Comparison of ENCODE assay signal across 1 cellular context in the genomic region with DNA sequence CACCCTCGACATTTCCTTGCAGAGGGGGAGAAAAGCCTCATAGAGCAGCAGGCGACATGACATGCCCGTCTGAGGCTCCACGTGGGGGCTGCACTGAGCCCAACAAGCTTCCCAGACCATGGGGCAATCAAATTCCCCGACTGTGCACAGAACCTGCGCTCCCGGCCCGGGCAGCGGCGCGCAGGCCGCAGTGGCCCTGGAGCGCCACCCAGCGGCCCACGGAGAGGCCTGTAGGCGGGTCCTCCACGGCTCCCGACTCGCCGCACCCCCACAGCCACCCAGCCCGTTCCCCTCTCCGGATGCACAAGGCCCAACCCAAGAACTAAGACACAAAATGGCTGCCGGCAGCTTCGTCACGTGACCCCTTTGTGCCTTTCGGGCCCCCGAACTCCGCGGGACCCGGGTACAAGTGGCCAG.
TF ChIP-seq lines count a peak whose summit lies in the region.

No MANE protein-coding gene starts in this region.

TF ChIP-seq in K562, 482 proteins besides CTCF, POLR2A, EP300 and RAD21 (continued from another document and continues in another):
- TF ChIP-seq, protein P1, sequence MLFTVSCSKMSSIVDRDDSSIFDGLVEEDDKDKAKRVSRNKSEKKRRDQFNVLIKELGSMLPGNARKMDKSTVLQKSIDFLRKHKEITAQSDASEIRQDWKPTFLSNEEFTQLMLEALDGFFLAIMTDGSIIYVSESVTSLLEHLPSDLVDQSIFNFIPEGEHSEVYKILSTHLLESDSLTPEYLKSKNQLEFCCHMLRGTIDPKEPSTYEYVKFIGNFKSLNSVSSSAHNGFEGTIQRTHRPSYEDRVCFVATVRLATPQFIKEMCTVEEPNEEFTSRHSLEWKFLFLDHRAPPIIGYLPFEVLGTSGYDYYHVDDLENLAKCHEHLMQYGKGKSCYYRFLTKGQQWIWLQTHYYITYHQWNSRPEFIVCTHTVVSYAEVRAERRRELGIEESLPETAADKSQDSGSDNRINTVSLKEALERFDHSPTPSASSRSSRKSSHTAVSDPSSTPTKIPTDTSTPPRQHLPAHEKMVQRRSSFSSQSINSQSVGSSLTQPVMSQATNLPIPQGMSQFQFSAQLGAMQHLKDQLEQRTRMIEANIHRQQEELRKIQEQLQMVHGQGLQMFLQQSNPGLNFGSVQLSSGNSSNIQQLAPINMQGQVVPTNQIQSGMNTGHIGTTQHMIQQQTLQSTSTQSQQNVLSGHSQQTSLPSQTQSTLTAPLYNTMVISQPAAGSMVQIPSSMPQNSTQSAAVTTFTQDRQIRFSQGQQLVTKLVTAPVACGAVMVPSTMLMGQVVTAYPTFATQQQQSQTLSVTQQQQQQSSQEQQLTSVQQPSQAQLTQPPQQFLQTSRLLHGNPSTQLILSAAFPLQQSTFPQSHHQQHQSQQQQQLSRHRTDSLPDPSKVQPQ (CRISPR knock-in tag; IDR thresholded peaks at IDR 0.05; ENCODE audit: borderline replicate concordance) = no peak
- no peak for TF ChIP-seq NFIX (CRISPR knock-in tag; IDR thresholded peaks at IDR 0.05; ENCODE audit: low read depth)
- TF ChIP-seq, protein P2, sequence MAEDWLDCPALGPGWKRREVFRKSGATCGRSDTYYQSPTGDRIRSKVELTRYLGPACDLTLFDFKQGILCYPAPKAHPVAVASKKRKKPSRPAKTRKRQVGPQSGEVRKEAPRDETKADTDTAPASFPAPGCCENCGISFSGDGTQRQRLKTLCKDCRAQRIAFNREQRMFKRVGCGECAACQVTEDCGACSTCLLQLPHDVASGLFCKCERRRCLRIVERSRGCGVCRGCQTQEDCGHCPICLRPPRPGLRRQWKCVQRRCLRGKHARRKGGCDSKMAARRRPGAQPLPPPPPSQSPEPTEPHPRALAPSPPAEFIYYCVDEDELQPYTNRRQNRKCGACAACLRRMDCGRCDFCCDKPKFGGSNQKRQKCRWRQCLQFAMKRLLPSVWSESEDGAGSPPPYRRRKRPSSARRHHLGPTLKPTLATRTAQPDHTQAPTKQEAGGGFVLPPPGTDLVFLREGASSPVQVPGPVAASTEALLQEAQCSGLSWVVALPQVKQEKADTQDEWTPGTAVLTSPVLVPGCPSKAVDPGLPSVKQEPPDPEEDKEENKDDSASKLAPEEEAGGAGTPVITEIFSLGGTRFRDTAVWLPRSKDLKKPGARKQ (CRISPR knock-in tag; IDR thresholded peaks at IDR 0.05) = no peak
- no peak for TF ChIP-seq ZNF76 (CRISPR knock-in tag; IDR thresholded peaks at IDR 0.05; ENCODE audit: borderline replicate concordance)
- TF ChIP-seq MEF2A (IDR thresholded peaks at IDR 0.05; ENCODE audit: control insufficient read depth, low read depth, low read length) = no peak
- TF ChIP-seq ZNF146 (CRISPR knock-in tag; IDR thresholded peaks at IDR 0.05; ENCODE audit: unreplicated experiment) = no peak
- TF ChIP-seq DIDO1 (tag; IDR thresholded peaks at IDR 0.05; ENCODE audit: low read depth) = no peak
- no peak for TF ChIP-seq ASH1L (IDR thresholded peaks at IDR 0.05; ENCODE audit: borderline replicate concordance, low read depth, partially characterized antibody)
- TF ChIP-seq FUS (optimal IDR thresholded peaks at IDR 0.05; ENCODE audit: low read depth, low read length) = peak; percentile 39
- TF ChIP-seq MLLT1 (IDR thresholded peaks at IDR 0.05) = no peak
- TF ChIP-seq SP2 (IDR thresholded peaks at IDR 0.05; ENCODE audit: extremely low read depth, low read depth, low read length, poor library complexity, severe bottlenecking) = no peak
- no peak; the same call in 1 of the 2 replicates for TF ChIP-seq ZNF274 (IDR thresholded peaks at IDR 0.05; ENCODE audit: borderline replicate concordance, low read depth, low read length)
- no peak for TF ChIP-seq PTBP1 (IDR thresholded peaks at IDR 0.05; ENCODE audit: low read depth, low read length)
- no peak for TF ChIP-seq JUNB (CRISPR knock-in tag; conservative IDR thresholded peaks at IDR 0.05)
- peak; percentile 53; the same call in 1 of the 2 replicates for TF ChIP-seq FOXJ2 (tag; IDR thresholded peaks at IDR 0.05)
- TF ChIP-seq TOE1 (IDR thresholded peaks at IDR 0.05; ENCODE audit: borderline replicate concordance) = peak; percentile 99
- no peak for TF ChIP-seq TOE1 (CRISPR knock-in tag; IDR thresholded peaks at IDR 0.05; ENCODE audit: borderline replicate concordance, low read depth)
- TF ChIP-seq RAD51 (IDR thresholded peaks at IDR 0.05; ENCODE audit: borderline replicate concordance, low read depth) = peak; percentile 99
- TF ChIP-seq CBFA2T3 (IDR thresholded peaks at IDR 0.05) = no peak
- TF ChIP-seq, protein P3, sequence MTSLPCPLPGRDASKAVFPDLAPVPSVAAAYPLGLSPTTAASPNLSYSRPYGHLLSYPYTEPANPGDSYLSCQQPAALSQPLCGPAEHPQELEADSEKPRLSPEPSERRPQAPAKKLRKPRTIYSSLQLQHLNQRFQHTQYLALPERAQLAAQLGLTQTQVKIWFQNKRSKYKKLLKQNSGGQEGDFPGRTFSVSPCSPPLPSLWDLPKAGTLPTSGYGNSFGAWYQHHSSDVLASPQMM (CRISPR knock-in tag; IDR thresholded peaks at IDR 0.05) = no peak
- TF ChIP-seq PHF20 (IDR thresholded peaks at IDR 0.05; ENCODE audit: partially characterized antibody) = no peak
- no peak for TF ChIP-seq ZBTB34 (CRISPR knock-in tag; IDR thresholded peaks at IDR 0.05)
- TF ChIP-seq CBX5 (IDR thresholded peaks at IDR 0.05; ENCODE audit: borderline replicate concordance, low read depth) = no peak
- TF ChIP-seq ZNF436 (CRISPR knock-in tag; IDR thresholded peaks at IDR 0.05) = no peak
- no peak for TF ChIP-seq ZNF143 (CRISPR knock-in tag; IDR thresholded peaks at IDR 0.05)
- TF ChIP-seq CBX2 (IDR thresholded peaks at IDR 0.05; ENCODE audit: insufficient read depth, low read length, poor library complexity, severe bottlenecking) = no peak
- TF ChIP-seq TSC22D4 (tag; IDR thresholded peaks at IDR 0.05) = no peak
- no peak for TF ChIP-seq SNIP1 (IDR thresholded peaks at IDR 0.05; ENCODE audit: low read depth)
- TF ChIP-seq TEAD4 (IDR thresholded peaks at IDR 0.05; ENCODE audit: low read length) = peak; percentile 75
- no peak for TF ChIP-seq TEAD4 (CRISPR knock-in tag; IDR thresholded peaks at IDR 0.05; ENCODE audit: borderline replicate concordance)
- no peak for TF ChIP-seq PHF8 (IDR thresholded peaks at IDR 0.05; ENCODE audit: borderline replicate concordance, low read length)
- no peak for TF ChIP-seq ZNF124 (CRISPR knock-in tag; IDR thresholded peaks at IDR 0.05)
- TF ChIP-seq ZFP36 (IDR thresholded peaks at IDR 0.05; ENCODE audit: low read depth, low read length, partially characterized antibody) = no peak
- TF ChIP-seq ZNF121 (CRISPR knock-in tag; conservative IDR thresholded peaks at IDR 0.05) = no peak
- TF ChIP-seq, protein P4, sequence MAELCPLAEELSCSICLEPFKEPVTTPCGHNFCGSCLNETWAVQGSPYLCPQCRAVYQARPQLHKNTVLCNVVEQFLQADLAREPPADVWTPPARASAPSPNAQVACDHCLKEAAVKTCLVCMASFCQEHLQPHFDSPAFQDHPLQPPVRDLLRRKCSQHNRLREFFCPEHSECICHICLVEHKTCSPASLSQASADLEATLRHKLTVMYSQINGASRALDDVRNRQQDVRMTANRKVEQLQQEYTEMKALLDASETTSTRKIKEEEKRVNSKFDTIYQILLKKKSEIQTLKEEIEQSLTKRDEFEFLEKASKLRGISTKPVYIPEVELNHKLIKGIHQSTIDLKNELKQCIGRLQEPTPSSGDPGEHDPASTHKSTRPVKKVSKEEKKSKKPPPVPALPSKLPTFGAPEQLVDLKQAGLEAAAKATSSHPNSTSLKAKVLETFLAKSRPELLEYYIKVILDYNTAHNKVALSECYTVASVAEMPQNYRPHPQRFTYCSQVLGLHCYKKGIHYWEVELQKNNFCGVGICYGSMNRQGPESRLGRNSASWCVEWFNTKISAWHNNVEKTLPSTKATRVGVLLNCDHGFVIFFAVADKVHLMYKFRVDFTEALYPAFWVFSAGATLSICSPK (IDR thresholded peaks at IDR 0.05; ENCODE audit: borderline replicate concordance) = no peak
- TF ChIP-seq CBFB (CRISPR knock-in tag; IDR thresholded peaks at IDR 0.05) = no peak; the same call in 1 of the 2 replicates
- TF ChIP-seq RBBP5 (IDR thresholded peaks at IDR 0.05; ENCODE audit: borderline replicate concordance, insufficient read depth, low read length, poor library complexity, severe bottlenecking) = peak; percentile 63
- TF ChIP-seq MEF2D (tag; conservative IDR thresholded peaks at IDR 0.05; ENCODE audit: low read depth) = no peak
- TF ChIP-seq ZBTB33 (CRISPR knock-in tag; IDR thresholded peaks at IDR 0.05) = 0 out of 2 replicates have a peak, but pooled peaks have one; percentile 36
- TF ChIP-seq RNF2 (IDR thresholded peaks at IDR 0.05) = peak; percentile 73; the same call in 1 of the 2 replicates
- no peak for TF ChIP-seq ZNF668 (CRISPR knock-in tag; IDR thresholded peaks at IDR 0.05)
- TF ChIP-seq SMAD3 (CRISPR knock-in tag; conservative IDR thresholded peaks at IDR 0.05) = no peak
